Comparison of ENCODE assay signal across 2 cellular contexts in the genomic region with DNA sequence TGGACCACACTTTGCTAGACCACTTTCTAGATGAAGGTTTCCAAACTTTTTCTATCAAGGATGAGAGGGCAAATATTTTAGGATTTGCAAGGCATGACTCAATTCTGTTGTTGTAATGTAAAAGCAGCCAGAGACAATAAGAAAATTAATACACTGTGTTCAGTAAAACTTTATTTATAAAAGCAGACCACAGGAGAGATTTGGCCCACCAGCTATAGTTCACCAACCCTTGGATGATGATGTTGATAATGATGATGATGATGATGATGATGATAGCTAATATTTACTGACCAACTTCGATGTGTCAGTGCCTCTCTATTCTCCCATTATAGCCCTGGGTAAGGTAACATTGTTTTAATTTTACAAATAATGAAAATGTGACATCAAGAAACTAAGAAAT.
TF ChIP-seq lines count a peak whose summit lies in the region.

No MANE protein-coding gene starts in this region.

TF ChIP-seq in endothelial cell of umbilical vein, 7 proteins besides CTCF, POLR2A, EP300 and RAD21 (continued from another document):
- TF ChIP-seq JUN (IDR thresholded peaks at IDR 0.05; ENCODE audit: borderline replicate concordance, insufficient read depth, insufficient read length, low read depth) (no peak), MYC (IDR thresholded peaks at IDR 0.05; ENCODE audit: low read depth, low read length) (no peak), POLR2AphosphoS5 (IDR thresholded peaks at IDR 0.05; ENCODE audit: insufficient read depth, low read depth, low read length) (no peak), GATA2 (IDR thresholded peaks at IDR 0.05; ENCODE audit: insufficient read depth, insufficient read length, low read depth, low read length) (no peak), EZH2 (IDR thresholded peaks at IDR 0.05; ENCODE audit: borderline replicate concordance, low read depth, low read length, severe bottlenecking) (no peak)
- TF ChIP-seq, protein P1, sequence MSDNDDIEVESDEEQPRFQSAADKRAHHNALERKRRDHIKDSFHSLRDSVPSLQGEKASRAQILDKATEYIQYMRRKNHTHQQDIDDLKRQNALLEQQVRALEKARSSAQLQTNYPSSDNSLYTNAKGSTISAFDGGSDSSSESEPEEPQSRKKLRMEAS (IDR thresholded peaks at IDR 0.05; ENCODE audit: insufficient read depth, insufficient read length), result no peak

TF ChIP-seq in SK-N-SH, 30 proteins besides CTCF, POLR2A, EP300 and RAD21 (continued from another document):
- TF ChIP-seq, protein P2, sequence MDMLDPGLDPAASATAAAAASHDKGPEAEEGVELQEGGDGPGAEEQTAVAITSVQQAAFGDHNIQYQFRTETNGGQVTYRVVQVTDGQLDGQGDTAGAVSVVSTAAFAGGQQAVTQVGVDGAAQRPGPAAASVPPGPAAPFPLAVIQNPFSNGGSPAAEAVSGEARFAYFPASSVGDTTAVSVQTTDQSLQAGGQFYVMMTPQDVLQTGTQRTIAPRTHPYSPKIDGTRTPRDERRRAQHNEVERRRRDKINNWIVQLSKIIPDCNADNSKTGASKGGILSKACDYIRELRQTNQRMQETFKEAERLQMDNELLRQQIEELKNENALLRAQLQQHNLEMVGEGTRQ (IDR thresholded peaks at IDR 0.05; ENCODE audit: borderline replicate concordance, low read depth, low read length), result no peak
- TF ChIP-seq NRF1 (IDR thresholded peaks at IDR 0.05; ENCODE audit: low read depth, low read length) (no peak), MXI1 (IDR thresholded peaks at IDR 0.05; ENCODE audit: low read depth, low read length) (no peak), FOXJ3 (CRISPR knock-in tag; IDR thresholded peaks at IDR 0.05) (no peak), ELF1 (IDR thresholded peaks at IDR 0.05) (no peak), SIN3A (IDR thresholded peaks at IDR 0.05; ENCODE audit: borderline replicate concordance, low read depth, low read length) (no peak), RXRA (IDR thresholded peaks at IDR 0.05; ENCODE audit: borderline replicate concordance, low read depth) (no peak)
- TF ChIP-seq, protein P3, sequence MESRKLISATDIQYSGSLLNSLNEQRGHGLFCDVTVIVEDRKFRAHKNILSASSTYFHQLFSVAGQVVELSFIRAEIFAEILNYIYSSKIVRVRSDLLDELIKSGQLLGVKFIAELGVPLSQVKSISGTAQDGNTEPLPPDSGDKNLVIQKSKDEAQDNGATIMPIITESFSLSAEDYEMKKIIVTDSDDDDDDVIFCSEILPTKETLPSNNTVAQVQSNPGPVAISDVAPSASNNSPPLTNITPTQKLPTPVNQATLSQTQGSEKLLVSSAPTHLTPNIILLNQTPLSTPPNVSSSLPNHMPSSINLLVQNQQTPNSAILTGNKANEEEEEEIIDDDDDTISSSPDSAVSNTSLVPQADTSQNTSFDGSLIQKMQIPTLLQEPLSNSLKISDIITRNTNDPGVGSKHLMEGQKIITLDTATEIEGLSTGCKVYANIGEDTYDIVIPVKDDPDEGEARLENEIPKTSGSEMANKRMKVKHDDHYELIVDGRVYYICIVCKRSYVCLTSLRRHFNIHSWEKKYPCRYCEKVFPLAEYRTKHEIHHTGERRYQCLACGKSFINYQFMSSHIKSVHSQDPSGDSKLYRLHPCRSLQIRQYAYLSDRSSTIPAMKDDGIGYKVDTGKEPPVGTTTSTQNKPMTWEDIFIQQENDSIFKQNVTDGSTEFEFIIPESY (IDR thresholded peaks at IDR 0.05; ENCODE audit: borderline replicate concordance, low read depth), result no peak
